ENCODE assay signal across 1 cellular context in the genomic region with DNA sequence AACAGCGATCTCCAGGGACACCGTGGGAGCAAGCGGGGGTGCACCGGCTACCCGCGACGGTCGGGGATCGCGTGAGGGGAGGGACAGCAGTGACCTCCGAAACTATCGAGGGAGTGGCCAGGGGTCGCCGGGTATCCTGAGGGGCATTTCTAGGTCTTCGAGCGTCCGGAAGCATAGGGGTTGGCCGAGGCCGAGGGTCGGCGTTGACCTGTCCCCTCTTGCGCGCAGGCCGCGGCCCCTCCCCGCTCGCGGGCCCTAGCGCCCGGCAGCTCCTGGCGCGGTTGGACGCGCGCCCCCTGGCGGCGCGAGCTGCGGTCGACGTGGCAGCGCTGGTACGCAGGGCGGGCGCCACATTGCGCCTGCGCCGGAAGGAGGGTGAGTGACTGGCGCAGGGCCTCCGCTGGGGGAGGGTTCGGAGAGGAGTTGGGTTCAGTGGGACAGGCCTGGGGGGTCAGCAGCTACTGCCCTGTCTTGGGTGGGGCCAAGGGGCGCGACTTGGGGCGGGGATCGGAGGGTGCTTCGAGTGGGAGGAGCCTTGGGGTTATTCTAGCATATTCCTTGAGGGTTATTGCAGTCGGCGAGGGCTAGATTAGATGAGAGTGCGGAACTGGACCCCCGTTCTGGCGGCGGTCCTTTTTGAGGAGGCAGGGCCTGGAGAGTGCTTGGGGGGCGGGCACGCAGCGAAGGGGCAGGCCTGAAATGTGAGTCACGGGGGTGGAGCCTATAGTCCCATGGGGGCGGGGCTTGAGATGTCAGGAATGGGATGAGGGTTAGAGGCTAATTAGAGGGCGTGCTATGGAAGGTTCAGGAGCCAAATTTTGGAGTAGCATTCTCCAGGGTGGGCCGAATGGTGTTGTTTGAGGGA.
TF ChIP-seq lines count a peak whose summit lies in the region.

No MANE protein-coding gene starts in this region.

TF ChIP-seq in K562, 482 proteins besides CTCF, POLR2A, EP300 and RAD21 (continued from another document and continues in another):
- TF ChIP-seq, protein P1, sequence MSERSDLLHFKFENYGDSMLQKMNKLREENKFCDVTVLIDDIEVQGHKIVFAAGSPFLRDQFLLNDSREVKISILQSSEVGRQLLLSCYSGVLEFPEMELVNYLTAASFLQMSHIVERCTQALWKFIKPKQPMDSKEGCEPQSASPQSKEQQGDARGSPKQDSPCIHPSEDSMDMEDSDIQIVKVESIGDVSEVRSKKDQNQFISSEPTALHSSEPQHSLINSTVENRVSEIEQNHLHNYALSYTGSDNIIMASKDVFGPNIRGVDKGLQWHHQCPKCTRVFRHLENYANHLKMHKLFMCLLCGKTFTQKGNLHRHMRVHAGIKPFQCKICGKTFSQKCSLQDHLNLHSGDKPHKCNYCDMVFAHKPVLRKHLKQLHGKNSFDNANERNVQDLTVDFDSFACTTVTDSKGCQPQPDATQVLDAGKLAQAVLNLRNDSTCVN (CRISPR knock-in tag; IDR thresholded peaks at IDR 0.05), result no peak
- no peak for TF ChIP-seq SRSF1 (IDR thresholded peaks at IDR 0.05; ENCODE audit: low read depth, low read length)
- TF ChIP-seq PHF8 (IDR thresholded peaks at IDR 0.05; ENCODE audit: borderline replicate concordance, low read length), result peak; percentile 42; the same call in 1 of the 2 replicates
- TF ChIP-seq RUNX1 (IDR thresholded peaks at IDR 0.05; ENCODE audit: low read depth), result no peak
- TF ChIP-seq ZNF217 (CRISPR knock-in tag; IDR thresholded peaks at IDR 0.05), result no peak
- no peak for TF ChIP-seq ESRRA (IDR thresholded peaks at IDR 0.05; ENCODE audit: borderline replicate concordance, low read depth)
- TF ChIP-seq KLF13 (tag; IDR thresholded peaks at IDR 0.05; ENCODE audit: borderline replicate concordance, low read depth), result no peak
- TF ChIP-seq PHF20 (IDR thresholded peaks at IDR 0.05; ENCODE audit: partially characterized antibody), result no peak
- no peak for TF ChIP-seq ZNF551 (CRISPR knock-in tag; IDR thresholded peaks at IDR 0.05)
- TF ChIP-seq PPARD (CRISPR knock-in tag; IDR thresholded peaks at IDR 0.05), result no peak
- no peak for TF ChIP-seq HMG20B (CRISPR knock-in tag; IDR thresholded peaks at IDR 0.05)
- no peak for TF ChIP-seq CCAR2 (IDR thresholded peaks at IDR 0.05; ENCODE audit: low read depth, low read length)
- peak; percentile 41 for TF ChIP-seq SP1 (CRISPR knock-in tag; IDR thresholded peaks at IDR 0.05)
- TF ChIP-seq, protein P2, sequence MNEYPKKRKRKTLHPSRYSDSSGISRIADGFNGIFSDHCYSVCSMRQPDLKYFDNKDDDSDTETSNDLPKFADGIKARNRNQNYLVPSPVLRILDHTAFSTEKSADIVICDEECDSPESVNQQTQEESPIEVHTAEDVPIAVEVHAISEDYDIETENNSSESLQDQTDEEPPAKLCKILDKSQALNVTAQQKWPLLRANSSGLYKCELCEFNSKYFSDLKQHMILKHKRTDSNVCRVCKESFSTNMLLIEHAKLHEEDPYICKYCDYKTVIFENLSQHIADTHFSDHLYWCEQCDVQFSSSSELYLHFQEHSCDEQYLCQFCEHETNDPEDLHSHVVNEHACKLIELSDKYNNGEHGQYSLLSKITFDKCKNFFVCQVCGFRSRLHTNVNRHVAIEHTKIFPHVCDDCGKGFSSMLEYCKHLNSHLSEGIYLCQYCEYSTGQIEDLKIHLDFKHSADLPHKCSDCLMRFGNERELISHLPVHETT (CRISPR knock-in tag; conservative IDR thresholded peaks at IDR 0.05 in 1 of 2, IDR thresholded peaks at IDR 0.05 in 1 of 2), result no peak
- TF ChIP-seq HDAC2 (IDR thresholded peaks at IDR 0.05), result no peak
- TF ChIP-seq RFX1 (IDR thresholded peaks at IDR 0.05), result no peak
- TF ChIP-seq KHSRP (IDR thresholded peaks at IDR 0.05), result no peak
- TF ChIP-seq, protein P3, sequence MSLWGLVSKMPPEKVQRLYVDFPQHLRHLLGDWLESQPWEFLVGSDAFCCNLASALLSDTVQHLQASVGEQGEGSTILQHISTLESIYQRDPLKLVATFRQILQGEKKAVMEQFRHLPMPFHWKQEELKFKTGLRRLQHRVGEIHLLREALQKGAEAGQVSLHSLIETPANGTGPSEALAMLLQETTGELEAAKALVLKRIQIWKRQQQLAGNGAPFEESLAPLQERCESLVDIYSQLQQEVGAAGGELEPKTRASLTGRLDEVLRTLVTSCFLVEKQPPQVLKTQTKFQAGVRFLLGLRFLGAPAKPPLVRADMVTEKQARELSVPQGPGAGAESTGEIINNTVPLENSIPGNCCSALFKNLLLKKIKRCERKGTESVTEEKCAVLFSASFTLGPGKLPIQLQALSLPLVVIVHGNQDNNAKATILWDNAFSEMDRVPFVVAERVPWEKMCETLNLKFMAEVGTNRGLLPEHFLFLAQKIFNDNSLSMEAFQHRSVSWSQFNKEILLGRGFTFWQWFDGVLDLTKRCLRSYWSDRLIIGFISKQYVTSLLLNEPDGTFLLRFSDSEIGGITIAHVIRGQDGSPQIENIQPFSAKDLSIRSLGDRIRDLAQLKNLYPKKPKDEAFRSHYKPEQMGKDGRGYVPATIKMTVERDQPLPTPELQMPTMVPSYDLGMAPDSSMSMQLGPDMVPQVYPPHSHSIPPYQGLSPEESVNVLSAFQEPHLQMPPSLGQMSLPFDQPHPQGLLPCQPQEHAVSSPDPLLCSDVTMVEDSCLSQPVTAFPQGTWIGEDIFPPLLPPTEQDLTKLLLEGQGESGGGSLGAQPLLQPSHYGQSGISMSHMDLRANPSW (CRISPR knock-in tag; IDR thresholded peaks at IDR 0.05), result no peak
- TF ChIP-seq ZNF224 (CRISPR knock-in tag; IDR thresholded peaks at IDR 0.05), result no peak
- peak; percentile 61 for TF ChIP-seq FOSL1 (tag; conservative IDR thresholded peaks at IDR 0.05)
- TF ChIP-seq KDM1A (IDR thresholded peaks at IDR 0.05), result no peak
- no peak for TF ChIP-seq NFE2L1 (tag; IDR thresholded peaks at IDR 0.05; ENCODE audit: borderline replicate concordance, low read depth)
- TF ChIP-seq, protein P4, sequence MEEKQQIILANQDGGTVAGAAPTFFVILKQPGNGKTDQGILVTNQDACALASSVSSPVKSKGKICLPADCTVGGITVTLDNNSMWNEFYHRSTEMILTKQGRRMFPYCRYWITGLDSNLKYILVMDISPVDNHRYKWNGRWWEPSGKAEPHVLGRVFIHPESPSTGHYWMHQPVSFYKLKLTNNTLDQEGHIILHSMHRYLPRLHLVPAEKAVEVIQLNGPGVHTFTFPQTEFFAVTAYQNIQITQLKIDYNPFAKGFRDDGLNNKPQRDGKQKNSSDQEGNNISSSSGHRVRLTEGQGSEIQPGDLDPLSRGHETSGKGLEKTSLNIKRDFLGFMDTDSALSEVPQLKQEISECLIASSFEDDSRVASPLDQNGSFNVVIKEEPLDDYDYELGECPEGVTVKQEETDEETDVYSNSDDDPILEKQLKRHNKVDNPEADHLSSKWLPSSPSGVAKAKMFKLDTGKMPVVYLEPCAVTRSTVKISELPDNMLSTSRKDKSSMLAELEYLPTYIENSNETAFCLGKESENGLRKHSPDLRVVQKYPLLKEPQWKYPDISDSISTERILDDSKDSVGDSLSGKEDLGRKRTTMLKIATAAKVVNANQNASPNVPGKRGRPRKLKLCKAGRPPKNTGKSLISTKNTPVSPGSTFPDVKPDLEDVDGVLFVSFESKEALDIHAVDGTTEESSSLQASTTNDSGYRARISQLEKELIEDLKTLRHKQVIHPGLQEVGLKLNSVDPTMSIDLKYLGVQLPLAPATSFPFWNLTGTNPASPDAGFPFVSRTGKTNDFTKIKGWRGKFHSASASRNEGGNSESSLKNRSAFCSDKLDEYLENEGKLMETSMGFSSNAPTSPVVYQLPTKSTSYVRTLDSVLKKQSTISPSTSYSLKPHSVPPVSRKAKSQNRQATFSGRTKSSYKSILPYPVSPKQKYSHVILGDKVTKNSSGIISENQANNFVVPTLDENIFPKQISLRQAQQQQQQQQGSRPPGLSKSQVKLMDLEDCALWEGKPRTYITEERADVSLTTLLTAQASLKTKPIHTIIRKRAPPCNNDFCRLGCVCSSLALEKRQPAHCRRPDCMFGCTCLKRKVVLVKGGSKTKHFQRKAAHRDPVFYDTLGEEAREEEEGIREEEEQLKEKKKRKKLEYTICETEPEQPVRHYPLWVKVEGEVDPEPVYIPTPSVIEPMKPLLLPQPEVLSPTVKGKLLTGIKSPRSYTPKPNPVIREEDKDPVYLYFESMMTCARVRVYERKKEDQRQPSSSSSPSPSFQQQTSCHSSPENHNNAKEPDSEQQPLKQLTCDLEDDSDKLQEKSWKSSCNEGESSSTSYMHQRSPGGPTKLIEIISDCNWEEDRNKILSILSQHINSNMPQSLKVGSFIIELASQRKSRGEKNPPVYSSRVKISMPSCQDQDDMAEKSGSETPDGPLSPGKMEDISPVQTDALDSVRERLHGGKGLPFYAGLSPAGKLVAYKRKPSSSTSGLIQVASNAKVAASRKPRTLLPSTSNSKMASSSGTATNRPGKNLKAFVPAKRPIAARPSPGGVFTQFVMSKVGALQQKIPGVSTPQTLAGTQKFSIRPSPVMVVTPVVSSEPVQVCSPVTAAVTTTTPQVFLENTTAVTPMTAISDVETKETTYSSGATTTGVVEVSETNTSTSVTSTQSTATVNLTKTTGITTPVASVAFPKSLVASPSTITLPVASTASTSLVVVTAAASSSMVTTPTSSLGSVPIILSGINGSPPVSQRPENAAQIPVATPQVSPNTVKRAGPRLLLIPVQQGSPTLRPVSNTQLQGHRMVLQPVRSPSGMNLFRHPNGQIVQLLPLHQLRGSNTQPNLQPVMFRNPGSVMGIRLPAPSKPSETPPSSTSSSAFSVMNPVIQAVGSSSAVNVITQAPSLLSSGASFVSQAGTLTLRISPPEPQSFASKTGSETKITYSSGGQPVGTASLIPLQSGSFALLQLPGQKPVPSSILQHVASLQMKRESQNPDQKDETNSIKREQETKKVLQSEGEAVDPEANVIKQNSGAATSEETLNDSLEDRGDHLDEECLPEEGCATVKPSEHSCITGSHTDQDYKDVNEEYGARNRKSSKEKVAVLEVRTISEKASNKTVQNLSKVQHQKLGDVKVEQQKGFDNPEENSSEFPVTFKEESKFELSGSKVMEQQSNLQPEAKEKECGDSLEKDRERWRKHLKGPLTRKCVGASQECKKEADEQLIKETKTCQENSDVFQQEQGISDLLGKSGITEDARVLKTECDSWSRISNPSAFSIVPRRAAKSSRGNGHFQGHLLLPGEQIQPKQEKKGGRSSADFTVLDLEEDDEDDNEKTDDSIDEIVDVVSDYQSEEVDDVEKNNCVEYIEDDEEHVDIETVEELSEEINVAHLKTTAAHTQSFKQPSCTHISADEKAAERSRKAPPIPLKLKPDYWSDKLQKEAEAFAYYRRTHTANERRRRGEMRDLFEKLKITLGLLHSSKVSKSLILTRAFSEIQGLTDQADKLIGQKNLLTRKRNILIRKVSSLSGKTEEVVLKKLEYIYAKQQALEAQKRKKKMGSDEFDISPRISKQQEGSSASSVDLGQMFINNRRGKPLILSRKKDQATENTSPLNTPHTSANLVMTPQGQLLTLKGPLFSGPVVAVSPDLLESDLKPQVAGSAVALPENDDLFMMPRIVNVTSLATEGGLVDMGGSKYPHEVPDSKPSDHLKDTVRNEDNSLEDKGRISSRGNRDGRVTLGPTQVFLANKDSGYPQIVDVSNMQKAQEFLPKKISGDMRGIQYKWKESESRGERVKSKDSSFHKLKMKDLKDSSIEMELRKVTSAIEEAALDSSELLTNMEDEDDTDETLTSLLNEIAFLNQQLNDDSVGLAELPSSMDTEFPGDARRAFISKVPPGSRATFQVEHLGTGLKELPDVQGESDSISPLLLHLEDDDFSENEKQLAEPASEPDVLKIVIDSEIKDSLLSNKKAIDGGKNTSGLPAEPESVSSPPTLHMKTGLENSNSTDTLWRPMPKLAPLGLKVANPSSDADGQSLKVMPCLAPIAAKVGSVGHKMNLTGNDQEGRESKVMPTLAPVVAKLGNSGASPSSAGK (IDR thresholded peaks at IDR 0.05), result no peak
- TF ChIP-seq GABPB2 (CRISPR knock-in tag; conservative IDR thresholded peaks at IDR 0.05), result no peak
- TF ChIP-seq, protein P5, sequence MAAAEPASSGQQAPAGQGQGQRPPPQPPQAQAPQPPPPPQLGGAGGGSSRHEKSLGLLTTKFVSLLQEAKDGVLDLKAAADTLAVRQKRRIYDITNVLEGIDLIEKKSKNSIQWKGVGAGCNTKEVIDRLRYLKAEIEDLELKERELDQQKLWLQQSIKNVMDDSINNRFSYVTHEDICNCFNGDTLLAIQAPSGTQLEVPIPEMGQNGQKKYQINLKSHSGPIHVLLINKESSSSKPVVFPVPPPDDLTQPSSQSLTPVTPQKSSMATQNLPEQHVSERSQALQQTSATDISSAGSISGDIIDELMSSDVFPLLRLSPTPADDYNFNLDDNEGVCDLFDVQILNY (CRISPR knock-in tag; IDR thresholded peaks at IDR 0.05), result no peak
- TF ChIP-seq TAF7 (tag; IDR thresholded peaks at IDR 0.05), result no peak
- TF ChIP-seq ZNF764 (CRISPR knock-in tag; IDR thresholded peaks at IDR 0.05; ENCODE audit: low read depth), result no peak
- TF ChIP-seq ZNF75A (CRISPR knock-in tag; IDR thresholded peaks at IDR 0.05), result no peak
- TF ChIP-seq, protein P6, sequence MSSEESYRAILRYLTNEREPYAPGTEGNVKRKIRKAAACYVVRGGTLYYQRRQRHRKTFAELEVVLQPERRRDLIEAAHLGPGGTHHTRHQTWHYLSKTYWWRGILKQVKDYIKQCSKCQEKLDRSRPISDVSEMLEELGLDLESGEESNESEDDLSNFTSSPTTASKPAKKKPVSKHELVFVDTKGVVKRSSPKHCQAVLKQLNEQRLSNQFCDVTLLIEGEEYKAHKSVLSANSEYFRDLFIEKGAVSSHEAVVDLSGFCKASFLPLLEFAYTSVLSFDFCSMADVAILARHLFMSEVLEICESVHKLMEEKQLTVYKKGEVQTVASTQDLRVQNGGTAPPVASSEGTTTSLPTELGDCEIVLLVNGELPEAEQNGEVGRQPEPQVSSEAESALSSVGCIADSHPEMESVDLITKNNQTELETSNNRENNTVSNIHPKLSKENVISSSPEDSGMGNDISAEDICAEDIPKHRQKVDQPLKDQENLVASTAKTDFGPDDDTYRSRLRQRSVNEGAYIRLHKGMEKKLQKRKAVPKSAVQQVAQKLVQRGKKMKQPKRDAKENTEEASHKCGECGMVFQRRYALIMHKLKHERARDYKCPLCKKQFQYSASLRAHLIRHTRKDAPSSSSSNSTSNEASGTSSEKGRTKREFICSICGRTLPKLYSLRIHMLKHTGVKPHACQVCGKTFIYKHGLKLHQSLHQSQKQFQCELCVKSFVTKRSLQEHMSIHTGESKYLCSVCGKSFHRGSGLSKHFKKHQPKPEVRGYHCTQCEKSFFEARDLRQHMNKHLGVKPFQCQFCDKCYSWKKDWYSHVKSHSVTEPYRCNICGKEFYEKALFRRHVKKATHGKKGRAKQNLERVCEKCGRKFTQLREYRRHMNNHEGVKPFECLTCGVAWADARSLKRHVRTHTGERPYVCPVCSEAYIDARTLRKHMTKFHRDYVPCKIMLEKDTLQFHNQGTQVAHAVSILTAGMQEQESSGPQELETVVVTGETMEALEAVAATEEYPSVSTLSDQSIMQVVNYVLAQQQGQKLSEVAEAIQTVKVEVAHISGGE (CRISPR knock-in tag; IDR thresholded peaks at IDR 0.05), result no peak
- TF ChIP-seq FOXJ3 (CRISPR knock-in tag; IDR thresholded peaks at IDR 0.05), result no peak
- TF ChIP-seq, protein P7, sequence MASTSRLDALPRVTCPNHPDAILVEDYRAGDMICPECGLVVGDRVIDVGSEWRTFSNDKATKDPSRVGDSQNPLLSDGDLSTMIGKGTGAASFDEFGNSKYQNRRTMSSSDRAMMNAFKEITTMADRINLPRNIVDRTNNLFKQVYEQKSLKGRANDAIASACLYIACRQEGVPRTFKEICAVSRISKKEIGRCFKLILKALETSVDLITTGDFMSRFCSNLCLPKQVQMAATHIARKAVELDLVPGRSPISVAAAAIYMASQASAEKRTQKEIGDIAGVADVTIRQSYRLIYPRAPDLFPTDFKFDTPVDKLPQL (IDR thresholded peaks at IDR 0.05; ENCODE audit: extremely low read depth, insufficient read length), result no peak
